ENCODE assay signal across 8 cellular contexts in the genomic region with DNA sequence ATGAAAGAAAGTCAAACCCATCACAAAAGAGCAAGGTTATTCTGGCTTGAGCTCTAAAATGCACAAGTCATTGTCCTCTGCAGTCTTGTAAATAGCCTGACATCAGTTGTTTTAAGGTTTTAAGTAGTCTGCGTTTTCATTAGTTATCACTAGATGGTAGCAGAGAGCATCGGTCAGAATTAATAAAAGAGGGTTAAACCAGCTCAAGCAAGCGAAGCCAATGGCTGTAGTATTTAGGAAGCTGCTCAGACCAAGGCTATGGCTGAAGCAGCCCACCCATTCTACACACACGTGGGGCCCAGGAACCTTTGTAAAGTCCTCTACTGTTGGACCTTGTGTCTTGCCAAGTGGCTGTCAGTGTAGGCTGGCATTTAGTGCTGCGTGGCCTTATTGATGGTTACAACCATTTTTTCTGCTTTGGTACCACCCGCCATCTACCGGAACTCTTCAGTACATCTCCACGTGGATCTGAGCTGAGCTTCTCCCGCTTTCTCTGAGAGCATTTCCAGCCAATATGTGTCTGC. TPM values are rescaled to one million over a fixed set of nuclear protein-coding genes. Genes with fewer than 3 reads are reported as not detected.
DNase-seq lines count a peak whose midpoint lies in the region; ATAC-seq, FAIRE-seq and TF ChIP-seq lines count a peak whose summit lies in the region.

No MANE protein-coding gene starts in this region.

- H3K4me1 ChIP-seq in esophagus muscularis mucosa: peaks cover 0 to 6% (median 2%) of the 10 kb centered on the region in 4 donors

- H3K27ac ChIP-seq in SK-N-MC (no peak overlapping the region), esophagus muscularis mucosa (replicated peaks in 1 of 4) (no peak overlapping the region)

- FAIRE-seq in A204.1 (lab: Jason Lieb, UNC) (peak; percentile 94), G401.6 (lab: Jason Lieb, UNC) (peak; percentile 93)

- peaks cover 5% of the 10 kb centered on the region for H3K4me1 Mint-ChIP-seq in nephron

- peaks cover 3% of the 10 kb centered on the region for H3K9me3 Mint-ChIP-seq in nephron

- H3K36me3 Mint-ChIP-seq in nephron (ENCODE audit: low read depth): no peaks in the 10 kb centered on the region

- 25% methylated on average over 9 of the region's 9 CpGs for WGBS in esophagus muscularis mucosa

- peaks cover 4% of the 10 kb centered on the region for H3K27me3 Mint-ChIP-seq in nephron (ENCODE audit: low read depth)

- no peak for TF ChIP-seq EP300 in esophagus muscularis mucosa (IDR thresholded peaks at IDR 0.05)

- no peak overlapping the region for H3K9ac ChIP-seq in SK-N-MC (ENCODE audit: insufficient read length)

- H3K9me3 ChIP-seq in SK-N-MC (ENCODE audit: low read depth, low read length) (no peaks in the 10 kb centered on the region), esophagus muscularis mucosa (no peaks in the 10 kb centered on the region)

- intact Hi-C loops in esophagus muscularis mucosa (cut with DNase I): loop anchor here (1.0 kb wide), 1 partner anchor 276 kb away; no protein-coding TSS in a partner anchor

- H3K4me3 ChIP-seq in SK-N-MC (no peak overlapping the region), esophagus muscularis mucosa (peak overlapping the region in 1 of 4 donors; percentile 13)

- ATAC-seq in HG03378 (IDR thresholded peaks at IDR 0.05; ENCODE audit: unreplicated experiment) (no peak), GM19452 (IDR thresholded peaks at IDR 0.05; ENCODE audit: unreplicated experiment) (no peak)

- H3K4me3 Mint-ChIP-seq in nephron: no peak overlapping the region

- H3K27ac Mint-ChIP-seq in nephron: no peak overlapping the region

- no peak for TF ChIP-seq POLR2A in esophagus muscularis mucosa (IDR thresholded peaks at IDR 0.05; ENCODE audit: low read depth)

- TF ChIP-seq CTCF in esophagus muscularis mucosa (IDR thresholded peaks at IDR 0.05) (peak; percentile 66 to 74 (median 72)), nephron (IDR thresholded peaks at IDR 0.05; ENCODE audit: unreplicated experiment in 3 of 3) (peak; percentile 65 to 69 (median 66))

- peaks cover 0 to 6% (median 0%) of the 10 kb centered on the region in 4 donors for H3K27me3 ChIP-seq in esophagus muscularis mucosa

- H3K36me3 ChIP-seq in SK-N-MC (ENCODE audit: insufficient read depth, low read length): no peaks in the 10 kb centered on the region
- H3K36me3 ChIP-seq in esophagus muscularis mucosa: no peaks in the 10 kb centered on the region

- peak; percentile 59 for DNase-seq in NCI-H1092 (lab: John Stamatoyannopoulos, UW)
- peak; percentile 51 for DNase-seq in SK-N-MC (ENCODE audit: low read depth, low spot score)
- no peak for DNase-seq in esophagus muscularis mucosa (ENCODE audit: extremely low spot score)

RNA-seq across cellular contexts. Expression of a gene that starts 13.3 kb away (rescaled TPM):
- total RNA-seq in esophagus muscularis mucosa: 1 to 10 TPM; 2.2 to 3.6 (median 2.3) TPM

RNA-seq across cellular contexts. Expression of a gene that starts 20.3 kb away (rescaled TPM):
- under 1 TPM in 1 of 4 donors, not detected in 3; 0.42 TPM for total RNA-seq in esophagus muscularis mucosa

RNA-seq across cellular contexts. Expression of a gene that starts 46.2 kb away (rescaled TPM):
- total RNA-seq in esophagus muscularis mucosa: 1 to 10 TPM; 3.0 to 7.5 (median 5.3) TPM

RNA-seq across cellular contexts. Expression of a gene that starts 57.3 kb away (rescaled TPM):
- total RNA-seq in esophagus muscularis mucosa: 1 to 10 TPM; 2.5 to 4.2 (median 3.0) TPM
